ENCODE assay signal across 1 cellular context in genomic region chr1:22052115-22053017, GRCh38.
A peak's percentile ranks its signal among the peaks of the same experiment; 100 is the strongest.
TF ChIP-seq lines count a peak whose summit lies in the region.

Gene CDC42 (plus strand): TSS chr1:22052709. CDS start chr1:22078479, 25,770 bp downstream.

TF ChIP-seq in HepG2, 621 proteins besides CTCF, POLR2A, EP300 and RAD21 (continued from another document and continues in another):
- TF ChIP-seq ZNF710 (CRISPR knock-in tag; IDR thresholded peaks at IDR 0.05; ENCODE audit: borderline replicate concordance) = peak; percentile 76; the same call in 1 of the 2 replicates
- peak; percentile 77; the same call in 1 of the 2 replicates for TF ChIP-seq KDM3A (CRISPR knock-in tag; IDR thresholded peaks at IDR 0.05; ENCODE audit: low read depth)
- TF ChIP-seq FOXC1 (CRISPR knock-in tag; IDR thresholded peaks at IDR 0.05; ENCODE audit: borderline replicate concordance) = no peak
- 0 out of 2 replicates have a peak, but pooled peaks have one; percentile 46 for TF ChIP-seq RXRA (CRISPR knock-in tag; IDR thresholded peaks at IDR 0.05)
- 0 out of 2 replicates have a peak, but pooled peaks have one; percentile 59 for TF ChIP-seq ZNF44 (CRISPR knock-in tag; IDR thresholded peaks at IDR 0.05)
- peak; percentile 88 for TF ChIP-seq HIVEP1 (CRISPR knock-in tag; IDR thresholded peaks at IDR 0.05)
- TF ChIP-seq ZHX1 (CRISPR knock-in tag; IDR thresholded peaks at IDR 0.05; ENCODE audit: low read depth) = peak; percentile 79; the same call in 1 of the 2 replicates
- TF ChIP-seq ZNF766 (CRISPR knock-in tag; IDR thresholded peaks at IDR 0.05; ENCODE audit: borderline replicate concordance) = no peak
- TF ChIP-seq ZNF441 (CRISPR knock-in tag; IDR thresholded peaks at IDR 0.05; ENCODE audit: borderline replicate concordance) = peak; percentile 74; the same call in 1 of the 2 replicates
- TF ChIP-seq ZMYM4 (CRISPR knock-in tag; IDR thresholded peaks at IDR 0.05) = peak; percentile 87
- peak; percentile 63; the same call in 1 of the 2 replicates for TF ChIP-seq IRF9 (CRISPR knock-in tag; IDR thresholded peaks at IDR 0.05; ENCODE audit: borderline replicate concordance)
- TF ChIP-seq ZNF891 (CRISPR knock-in tag; IDR thresholded peaks at IDR 0.05) = 0 out of 2 replicates have a peak, but pooled peaks have one; percentile 31
- no peak for TF ChIP-seq RFX1 (IDR thresholded peaks at IDR 0.05)
- TF ChIP-seq SALL1 (CRISPR knock-in tag; IDR thresholded peaks at IDR 0.05) = peak; percentile 83
- TF ChIP-seq TFAP4 (IDR thresholded peaks at IDR 0.05; ENCODE audit: borderline replicate concordance, low read depth) = peak; percentile 66; the same call in 1 of the 2 replicates
- TF ChIP-seq CREB3 (CRISPR knock-in tag; IDR thresholded peaks at IDR 0.05) = no peak
- peak; percentile 47; the same call in 1 of the 2 replicates for TF ChIP-seq BCL3 (CRISPR knock-in tag; IDR thresholded peaks at IDR 0.05)
- TF ChIP-seq ZNF776 (CRISPR knock-in tag; IDR thresholded peaks at IDR 0.05) = peak; percentile 74; the same call in 1 of the 2 replicates
- TF ChIP-seq POGZ (CRISPR knock-in tag; IDR thresholded peaks at IDR 0.05) = peak; percentile 69
- peak; percentile 20 for TF ChIP-seq ZNF883 (CRISPR knock-in tag; IDR thresholded peaks at IDR 0.05; ENCODE audit: not compliant biosample characterization)
- TF ChIP-seq HBP1 (CRISPR knock-in tag; IDR thresholded peaks at IDR 0.05; ENCODE audit: low read depth) = peak; percentile 57; the same call in 1 of the 2 replicates
- no peak for TF ChIP-seq MED13 (CRISPR knock-in tag; IDR thresholded peaks at IDR 0.05)
- TF ChIP-seq GATAD1 (CRISPR knock-in tag; IDR thresholded peaks at IDR 0.05) = peak; percentile 87
- TF ChIP-seq ZNF10 (CRISPR knock-in tag; IDR thresholded peaks at IDR 0.05; ENCODE audit: borderline replicate concordance, low read depth) = no peak
- no peak for TF ChIP-seq CBX2 (IDR thresholded peaks at IDR 0.05; ENCODE audit: low read depth, low read length)
- TF ChIP-seq CBX2 (CRISPR knock-in tag; IDR thresholded peaks at IDR 0.05; ENCODE audit: low read depth) = no peak
- TF ChIP-seq KDM2A (CRISPR knock-in tag; IDR thresholded peaks at IDR 0.05; ENCODE audit: borderline replicate concordance, low read depth) = peak; percentile 95
- no peak for TF ChIP-seq NFE2L1 (CRISPR knock-in tag; IDR thresholded peaks at IDR 0.05; ENCODE audit: borderline replicate concordance)
- TF ChIP-seq ZMYM3 (CRISPR knock-in tag; IDR thresholded peaks at IDR 0.05) = peak; percentile 30; the same call in 1 of the 2 replicates
- TF ChIP-seq AKNA (CRISPR knock-in tag; IDR thresholded peaks at IDR 0.05; ENCODE audit: borderline replicate concordance) = no peak
- 0 out of 2 replicates have a peak, but pooled peaks have one; percentile 55 for TF ChIP-seq ZNF430 (CRISPR knock-in tag; IDR thresholded peaks at IDR 0.05)
- TF ChIP-seq ETV6 (CRISPR knock-in tag; conservative IDR thresholded peaks at IDR 0.05) = peak; percentile 59; the same call in 1 of the 2 replicates
- TF ChIP-seq ATF3 (CRISPR knock-in tag; IDR thresholded peaks at IDR 0.05) = 0 out of 2 replicates have a peak, but pooled peaks have one; percentile 45
- no peak for TF ChIP-seq ZNF34 (CRISPR knock-in tag; IDR thresholded peaks at IDR 0.05; ENCODE audit: borderline replicate concordance)
- TF ChIP-seq TBX2 (CRISPR knock-in tag; IDR thresholded peaks at IDR 0.05; ENCODE audit: borderline replicate concordance) = peak; percentile 77
- no peak; the same call in 1 of the 2 replicates for TF ChIP-seq DNMT1 (CRISPR knock-in tag; IDR thresholded peaks at IDR 0.05)
- peak; percentile 82; the same call in 1 of the 2 replicates for TF ChIP-seq MYC (CRISPR knock-in tag; IDR thresholded peaks at IDR 0.05; ENCODE audit: borderline replicate concordance)
- 0 out of 2 replicates have a peak, but pooled peaks have one; percentile 49 for TF ChIP-seq GTF3A (CRISPR knock-in tag; conservative IDR thresholded peaks at IDR 0.05)
- 0 out of 2 replicates have a peak, but pooled peaks have one; percentile 44 for TF ChIP-seq ARID2 (CRISPR knock-in tag; IDR thresholded peaks at IDR 0.05; ENCODE audit: borderline replicate concordance)
- TF ChIP-seq HNF4A (CRISPR knock-in tag; IDR thresholded peaks at IDR 0.05) = no peak
- TF ChIP-seq ZFP82 (CRISPR knock-in tag; IDR thresholded peaks at IDR 0.05; ENCODE audit: borderline replicate concordance) = peak; percentile 87; the same call in 1 of the 2 replicates
- no peak for TF ChIP-seq ZNF180 (CRISPR knock-in tag; IDR thresholded peaks at IDR 0.05; ENCODE audit: borderline replicate concordance, low read depth)
- TF ChIP-seq SOX5 (CRISPR knock-in tag; IDR thresholded peaks at IDR 0.05; ENCODE audit: borderline replicate concordance) = 0 out of 2 replicates have a peak, but pooled peaks have one; percentile 41
- TF ChIP-seq FOSL2 (CRISPR knock-in tag; IDR thresholded peaks at IDR 0.05) = peak; percentile 69
- no peak for TF ChIP-seq KDM6A (CRISPR knock-in tag; IDR thresholded peaks at IDR 0.05; ENCODE audit: low read depth)
- peak; percentile 48 for TF ChIP-seq XRCC5 (optimal IDR thresholded peaks at IDR 0.05; ENCODE audit: low read length)
- TF ChIP-seq ZNF713 (CRISPR knock-in tag; IDR thresholded peaks at IDR 0.05) = no peak
- peak; percentile 80; the same call in 1 of the 2 replicates for TF ChIP-seq SMYD3 (CRISPR knock-in tag; IDR thresholded peaks at IDR 0.05)
- TF ChIP-seq ZNF230 (CRISPR knock-in tag; IDR thresholded peaks at IDR 0.05) = no peak
- TF ChIP-seq SIN3A (IDR thresholded peaks at IDR 0.05; ENCODE audit: borderline replicate concordance, low read depth, low read length) = peak; percentile 70; the same call in 1 of the 2 replicates
